In genomic region chr9:5799314-5799713, GRCh38 we compare ENCODE assay signal across 8 cellular contexts. TPM values are rescaled to one million over a fixed set of nuclear protein-coding genes. Genes with fewer than 3 reads are reported as not detected.
DNase-seq lines count a peak whose midpoint lies in the region; ATAC-seq and TF ChIP-seq lines count a peak whose summit lies in the region.

No MANE protein-coding gene starts in this region.

- ATAC-seq in HG03342 (IDR thresholded peaks at IDR 0.05; ENCODE audit: unreplicated experiment) (no peak), GM19395 (IDR thresholded peaks at IDR 0.05; ENCODE audit: unreplicated experiment) (no peak)

- TF ChIP-seq CTCF in chondrocyte (IDR thresholded peaks at IDR 0.05): peak; percentile 87

- no peak overlapping the region for H3K4me3 Mint-ChIP-seq in activated naive CD4-positive, alpha-beta T cell treated with anti-CD3 and anti-CD28 coated beads for 36 hours
- H3K4me3 Mint-ChIP-seq in chondrocyte (ENCODE audit: unreplicated experiment): peak overlapping the region; percentile 31

- peak; percentile 42 for DNase-seq in activated naive CD4-positive, alpha-beta T cell treated with anti-CD3 and anti-CD28 coated beads for 36 hours
- DNase-seq in activated naive CD4-positive, alpha-beta T cell treated with anti-CD3 and anti-CD28 coated beads, Interleukin-2, amount 50 U/mL, for 16 hours: no peak
- DNase-seq in NCI-H2227 treated with DMSO at 0.1 percent for 48 hours (lab: John Stamatoyannopoulos, UW) (peak; percentile 10), chondrocyte (ENCODE audit: low spot score) (no peak), medulla oblongata (ENCODE audit: extremely low spot score) (peak; percentile 78), OCI-M2 (lab: John Stamatoyannopoulos, UW; ENCODE audit: unreplicated experiment) (no peak)

- peaks cover 8% of the 10 kb centered on the region for H3K36me3 Mint-ChIP-seq in activated naive CD4-positive, alpha-beta T cell treated with anti-CD3 and anti-CD28 coated beads for 36 hours (ENCODE audit: low read depth)
- H3K36me3 Mint-ChIP-seq in chondrocyte (ENCODE audit: low read depth): peaks cover 2% of the 10 kb centered on the region

- CTCF ChIA-PET in activated naive CD4-positive, alpha-beta T cell treated with anti-CD3 and anti-CD28 coated beads for 36 hours (lab: Charles Lee): interaction anchor here (0.6 to 1.5 kb wide), 13 partner anchors 10 to 99 kb away, joined by 3 to 6 read pairs (median 4); no protein-coding TSS in a partner anchor

- intact Hi-C loops in activated naive CD4-positive, alpha-beta T cell treated with anti-CD3 and anti-CD28 coated beads for 36 hours (cut with micrococcal nuclease): loop anchor here (1.0 to 10.0 kb wide), 7 partner anchors 34 to 505 kb away; partner anchors contain the start of gene ERMP1

- peaks cover 26% of the 10 kb centered on the region for H3K4me1 Mint-ChIP-seq in activated naive CD4-positive, alpha-beta T cell treated with anti-CD3 and anti-CD28 coated beads for 36 hours (ENCODE audit: low read depth)
- H3K4me1 Mint-ChIP-seq in chondrocyte (ENCODE audit: low read depth): peaks cover 16% of the 10 kb centered on the region

- H3K9me3 Mint-ChIP-seq in activated naive CD4-positive, alpha-beta T cell treated with anti-CD3 and anti-CD28 coated beads for 36 hours: peaks cover 1% of the 10 kb centered on the region
- H3K9me3 Mint-ChIP-seq in chondrocyte (ENCODE audit: low read depth): no peaks in the 10 kb centered on the region

- no peak overlapping the region for H3K27ac Mint-ChIP-seq in activated naive CD4-positive, alpha-beta T cell treated with anti-CD3 and anti-CD28 coated beads for 36 hours
- H3K27ac Mint-ChIP-seq in chondrocyte (ENCODE audit: unreplicated experiment): no peak overlapping the region

- no peaks in the 10 kb centered on the region for H3K27me3 Mint-ChIP-seq in activated naive CD4-positive, alpha-beta T cell treated with anti-CD3 and anti-CD28 coated beads for 36 hours (ENCODE audit: low read depth)
- no peaks in the 10 kb centered on the region for H3K27me3 Mint-ChIP-seq in chondrocyte (ENCODE audit: low read depth)

RNA-seq across cellular contexts. Expression of gene ERMP1, which starts 33.6 kb away (rescaled TPM):
- 10 to 100 TPM; 23.5 to 27.1 TPM for total RNA-seq in activated naive CD4-positive, alpha-beta T cell treated with anti-CD3 and anti-CD28 coated beads for 36 hours
- total RNA-seq in chondrocyte: 5.4 to 11.7 TPM (median 7.6 TPM) in 3 replicates

Comparison
In these comparisons a context has a peak if more than half of its experiments do, and no peak if none do; other contexts are left out.
1. DNase-seq: peak in activated naive CD4-positive, alpha-beta T cell treated with anti-CD3 and anti-CD28 coated beads for 36 hours (single experiment), NCI-H2227 treated with DMSO at 0.1 percent for 48 hours (single experiment) and medulla oblongata (single experiment); none in activated naive CD4-positive, alpha-beta T cell treated with anti-CD3 and anti-CD28 coated beads, Interleukin-2, amount 50 U/mL, for 16 hours (single experiment), chondrocyte (single experiment) and OCI-M2 (single experiment).